16 cellular contexts compared by ENCODE assay signal in the genomic region with DNA sequence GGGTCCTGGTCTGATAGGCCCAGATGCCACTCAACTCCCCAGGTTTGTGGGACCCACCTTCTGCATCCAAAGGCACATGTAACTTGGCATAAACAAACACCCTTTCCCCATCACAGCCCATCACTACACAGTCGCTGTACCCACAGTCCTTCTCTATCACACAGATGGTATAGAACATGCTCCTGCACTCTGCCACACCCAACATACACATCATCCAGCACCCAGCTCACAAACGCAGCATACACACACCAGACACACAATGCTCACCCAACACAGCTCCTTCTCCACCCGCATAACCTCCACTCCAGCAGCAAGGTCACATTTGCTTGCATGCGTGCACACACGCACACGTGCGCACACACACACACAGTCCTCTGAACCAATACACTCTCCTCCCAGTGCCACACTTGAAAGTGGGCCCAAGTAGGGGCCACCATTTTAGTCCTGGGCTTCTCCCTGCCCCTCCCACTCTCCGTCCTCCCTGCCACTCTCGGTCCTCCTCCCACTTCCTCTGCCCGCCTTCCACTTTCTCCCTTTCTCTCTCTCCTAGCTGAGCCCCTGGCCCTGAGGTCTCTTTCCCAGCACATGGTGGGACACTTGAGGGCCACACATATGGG. TPM values are rescaled to one million over a fixed set of nuclear protein-coding genes. Genes with fewer than 3 reads are reported as not detected.
DNase-seq lines count a peak whose midpoint lies in the region; ATAC-seq and TF ChIP-seq lines count a peak whose summit lies in the region.
"Had no signal": no experiment of that assay in that cellular context is flagged by ENCODE, and none has a peak within 500 bp of the region (broad histone marks: within the 10 kb centered on the region; RNA-seq: fewer than 3 reads in every experiment).

No MANE protein-coding gene starts in this region.

- 80 to 85% methylated on average over 9 to 10 of the region's 10 CpGs for WGBS in endodermal cell (ENCODE audit: insufficient coverage in 1 of 2, insufficient read length in 1 of 2), 2 experiments

- no peaks in the 10 kb centered on the region for H3K36me3 Mint-ChIP-seq in endodermal cell (ENCODE audit: low read depth)

- H3K9me3 Mint-ChIP-seq in endodermal cell: no peaks in the 10 kb centered on the region
- H3K9me3 Mint-ChIP-seq: activated T-cell treated with anti-CD3 and anti-CD28 coated beads, Interleukin-2, amount 50 U/mL, for 24 hours had no signal

- H3K27me3 ChIP-seq in MG63: no peaks in the 10 kb centered on the region
- no peaks in the 10 kb centered on the region for H3K27me3 ChIP-seq in endodermal cell (ENCODE audit: control insufficient read depth, insufficient read depth, low read length, poor library complexity, severe bottlenecking)
- H3K27me3 ChIP-seq: SJSA1 had no signal

- no peak overlapping the region for H3K4me3 Mint-ChIP-seq in endodermal cell
- H3K4me3 Mint-ChIP-seq: activated T-cell treated with anti-CD3 and anti-CD28 coated beads, Interleukin-2, amount 50 U/mL, for 24 hours had no signal

- H3K27ac Mint-ChIP-seq in endodermal cell: no peak overlapping the region
- H3K27ac Mint-ChIP-seq: activated T-cell treated with anti-CD3 and anti-CD28 coated beads, Interleukin-2, amount 50 U/mL, for 24 hours had no signal

- peak overlapping the region; percentile 40 for H3K4me3 ChIP-seq in AG09309 (ENCODE audit: control insufficient read depth, low read depth, low read length)
- no peak overlapping the region for H3K4me3 ChIP-seq in MG63
- H3K4me3 ChIP-seq in endodermal cell (ENCODE audit: low read length): no peak overlapping the region
- H3K4me3 ChIP-seq: SJSA1 had no signal

- H3K9me3 ChIP-seq in MG63: no peaks in the 10 kb centered on the region
- no peaks in the 10 kb centered on the region for H3K9me3 ChIP-seq in endodermal cell (ENCODE audit: control insufficient read depth, low read length)
- H3K9me3 ChIP-seq: neutrophil, SJSA1 had no signal

- H3K27ac ChIP-seq in endodermal cell (ENCODE audit: low read depth, low read length): no peak overlapping the region
- H3K27ac ChIP-seq: KMS-11, neutrophil, SJSA1 had no signal

- H3K36me3 ChIP-seq in MG63: no peaks in the 10 kb centered on the region
- H3K36me3 ChIP-seq in endodermal cell (ENCODE audit: control insufficient read depth, insufficient read depth, low read length): no peaks in the 10 kb centered on the region
- H3K36me3 ChIP-seq: SJSA1 had no signal

- no peak overlapping the region for H3K9ac ChIP-seq in endodermal cell (ENCODE audit: extremely low read depth, low read length, poor library complexity, severe bottlenecking)
- H3K9ac ChIP-seq: KMS-11 had no signal

- no peak for DNase-seq in AG09309 (ENCODE audit: low read depth)
- peak; percentile 57 for DNase-seq in MG63
- peak; percentile 49 for DNase-seq in endodermal cell
- DNase-seq in posterior vena cava (ENCODE audit: low spot score): peak; percentile 70
- DNase-seq in GM19238 (ENCODE audit: insufficient read length, low spot score): no peak
- DNase-seq in NCI-H146 treated with DMSO at 0.1 percent for 48 hours (lab: John Stamatoyannopoulos, UW; ENCODE audit: unreplicated experiment): no peak
- no peak for DNase-seq in GF-D8 (lab: John Stamatoyannopoulos, UW)
- DNase-seq: anterior cingulate cortex; NCI-H2107; stimulated activated CD4-positive, alpha-beta T cell treated with anti-CD3 and anti-CD28 coated beads, Interleukin-15, amount 100 ng/mL, for 24 hours had no signal

- ATAC-seq in GM19452 (IDR thresholded peaks at IDR 0.05; ENCODE audit: unreplicated experiment): no peak

- peaks cover 15% of the 10 kb centered on the region for H3K4me1 Mint-ChIP-seq in endodermal cell

- peaks cover 4% of the 10 kb centered on the region for H3K4me1 ChIP-seq in endodermal cell (ENCODE audit: control insufficient read depth, insufficient read depth, low read length)

- peaks cover 11% of the 10 kb centered on the region for H3K27me3 Mint-ChIP-seq in endodermal cell (ENCODE audit: insufficient read depth)

- TF ChIP-seq CTCF in AG09309 (IDR thresholded peaks at IDR 0.05; ENCODE audit: control insufficient read depth, insufficient read depth, low read depth, low read length, missing control alignments) (no peak), endodermal cell (conservative IDR thresholded peaks at IDR 0.05) (no peak)

- intact Hi-C loops in posterior vena cava (cut with DNase I): no loop called here

RNA-seq across cellular contexts. Expression of a gene that starts 8.5 kb away (rescaled TPM):
- total RNA-seq in MG63 (2014; rRNA removed; shearing (Covaris generic); ENCODE audit: low replicate concordance): not detected in 2 replicates
- 10 to 100 TPM; 34.3 to 35.8 TPM for total RNA-seq in endodermal cell
- polyA plus RNA-seq in endodermal cell (2013, experiment 1 of 2): 9.6 TPM
- polyA plus RNA-seq in endodermal cell (2013, experiment 2 of 2): 8.7 TPM
- total RNA-seq in posterior vena cava: under 1 TPM; 0.33 to 0.60 TPM
- total RNA-seq: left ventricle myocardium superior had no signal

Comparison
In these comparisons a context has a peak if more than half of its experiments do, and no peak if none do; other contexts are left out.
1. DNase-seq: peak in MG63 (single experiment), endodermal cell (single experiment) and posterior vena cava (single experiment); none in AG09309 (single experiment), GM19238 (single experiment), NCI-H146 treated with DMSO at 0.1 percent for 48 hours (single experiment) and GF-D8 (single experiment).
2. RNA of a gene that starts 8.5 kb away (total RNA-seq): 34.3 to 35.8 TPM in endodermal cell; 0.33 to 0.60 TPM in posterior vena cava and not detected in MG63; every median in the first group is over 10 times any median in the second.